ENCODE assay signal across 2 cellular contexts in the genomic region with DNA sequence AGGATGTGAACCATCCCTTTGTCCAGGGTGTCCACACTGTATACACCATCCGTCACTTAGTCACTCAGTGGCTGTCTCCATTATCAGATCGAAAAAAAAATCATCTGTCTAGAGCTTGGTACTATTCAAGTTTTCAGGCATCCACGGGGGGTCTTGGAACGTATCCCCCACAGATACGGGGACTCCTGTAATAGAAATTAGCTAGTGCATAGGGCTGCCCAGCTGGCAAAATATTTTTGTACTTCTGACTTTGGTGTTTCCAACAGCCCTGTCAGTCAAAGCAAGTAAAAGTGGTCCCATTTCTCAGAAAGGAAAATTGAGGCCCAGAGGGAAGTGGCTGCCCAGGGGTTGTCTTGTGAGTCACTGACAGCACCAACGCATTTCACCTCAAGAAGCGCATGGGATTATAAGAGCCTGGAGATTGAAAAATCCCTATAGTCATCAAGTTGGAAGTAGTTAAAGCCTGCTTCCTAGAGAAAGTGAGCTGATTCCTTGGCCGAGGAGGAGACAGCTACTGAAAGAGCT.
TF ChIP-seq lines count a peak whose summit lies in the region.

No MANE protein-coding gene starts in this region.

TF ChIP-seq in HEK293T, 16 proteins besides CTCF, POLR2A, EP300 and RAD21:
- TF ChIP-seq, protein P1, sequence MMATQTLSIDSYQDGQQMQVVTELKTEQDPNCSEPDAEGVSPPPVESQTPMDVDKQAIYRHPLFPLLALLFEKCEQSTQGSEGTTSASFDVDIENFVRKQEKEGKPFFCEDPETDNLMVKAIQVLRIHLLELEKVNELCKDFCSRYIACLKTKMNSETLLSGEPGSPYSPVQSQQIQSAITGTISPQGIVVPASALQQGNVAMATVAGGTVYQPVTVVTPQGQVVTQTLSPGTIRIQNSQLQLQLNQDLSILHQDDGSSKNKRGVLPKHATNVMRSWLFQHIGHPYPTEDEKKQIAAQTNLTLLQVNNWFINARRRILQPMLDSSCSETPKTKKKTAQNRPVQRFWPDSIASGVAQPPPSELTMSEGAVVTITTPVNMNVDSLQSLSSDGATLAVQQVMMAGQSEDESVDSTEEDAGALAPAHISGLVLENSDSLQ (IDR thresholded peaks at IDR 0.05) = peak; percentile 77; the same call in 1 of the 2 replicates
- TF ChIP-seq L3MBTL2 (conservative IDR thresholded peaks at IDR 0.05) = no peak
- TF ChIP-seq TARDBP (IDR thresholded peaks at IDR 0.05) = no peak
- TF ChIP-seq ZNF384 (IDR thresholded peaks at IDR 0.05) = no peak
- TF ChIP-seq LEF1 (IDR thresholded peaks at IDR 0.05; ENCODE audit: borderline replicate concordance) = no peak
- no peak for TF ChIP-seq ARNT (IDR thresholded peaks at IDR 0.05)
- no peak for TF ChIP-seq FOXM1 (IDR thresholded peaks at IDR 0.05; ENCODE audit: borderline replicate concordance)

TF ChIP-seq in H1, 55 proteins besides CTCF, POLR2A, EP300 and RAD21:
- TF ChIP-seq KDM1A (IDR thresholded peaks at IDR 0.05; ENCODE audit: borderline replicate concordance, low read length) (peak; percentile 72), KDM5A (IDR thresholded peaks at IDR 0.05; ENCODE audit: low read length) (no peak)
